17 cellular contexts compared by ENCODE assay signal in the genomic region with DNA sequence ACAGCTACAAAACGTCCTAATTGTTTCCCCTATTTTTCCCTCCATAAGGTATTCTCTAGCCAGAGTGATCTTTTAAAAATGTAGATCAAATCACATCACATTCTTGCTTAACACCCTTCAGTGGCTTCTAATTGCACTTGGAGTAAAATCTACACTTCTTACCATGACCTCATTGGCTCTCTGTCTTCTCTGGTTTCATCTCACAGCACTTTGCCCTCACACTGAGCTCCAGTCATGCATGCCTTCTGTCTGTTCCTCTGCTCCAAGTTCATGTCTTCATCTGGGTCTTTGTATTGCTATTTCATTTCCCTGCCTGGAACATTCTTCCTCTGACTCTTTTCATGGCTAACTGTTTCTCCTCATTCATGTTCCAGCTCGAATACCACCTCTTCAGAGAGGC.
DNase-seq lines count a peak whose midpoint lies in the region; ATAC-seq and TF ChIP-seq lines count a peak whose summit lies in the region.
"Had no signal": no experiment of that assay in that cellular context is flagged by ENCODE, and none has a peak within 500 bp of the region (broad histone marks: within the 10 kb centered on the region; RNA-seq: fewer than 3 reads in every experiment).

No MANE protein-coding gene starts in this region.

- H3K4me1 ChIP-seq in upper lobe of right lung: no peaks in the 10 kb centered on the region
- no peaks in the 10 kb centered on the region for H3K4me1 ChIP-seq in foreskin keratinocyte

- DNase-seq in NCI-H2171 treated with DMSO at 0.1 percent for 48 hours (lab: John Stamatoyannopoulos, UW) (peak; percentile 49), NCI-H2171 (lab: John Stamatoyannopoulos, UW) (no peak), upper lobe of right lung (no peak), foreskin keratinocyte (no peak), DMS53 treated with DMSO at 0.1 percent for 48 hours (lab: John Stamatoyannopoulos, UW; ENCODE audit: unreplicated experiment) (no peak), GF-D8 (lab: John Stamatoyannopoulos, UW) (no peak)
- DNase-seq: 8988T; activated naive CD4-positive, alpha-beta T cell treated with anti-CD3 and anti-CD28 coated beads, Interleukin-2, amount 10 ng/mL, durations not matched to agents 7 days and 5 days; brain microvascular endothelial cell; CD4-positive, alpha-beta T cell; effector CD4-positive, alpha-beta T cell; EL; foreskin fibroblast; H9 had no signal

- TF ChIP-seq CTCF in upper lobe of right lung (IDR thresholded peaks at IDR 0.05) (no peak), foreskin keratinocyte (conservative IDR thresholded peaks at IDR 0.05) (no peak)

- H3K4me3 ChIP-seq in upper lobe of right lung: no peak overlapping the region
- H3K4me3 ChIP-seq: skin epidermis had no signal

- H3K36me3 ChIP-seq in upper lobe of right lung: no peaks in the 10 kb centered on the region
- H3K36me3 ChIP-seq: brain microvascular endothelial cell had no signal

- ATAC-seq in HG02759 (IDR thresholded peaks at IDR 0.05; ENCODE audit: unreplicated experiment) (peak; percentile 83), HG03457 (IDR thresholded peaks at IDR 0.05; ENCODE audit: unreplicated experiment) (peak; percentile 52), upper lobe of right lung (no peak), foreskin keratinocyte (no peak)

- H3K27ac ChIP-seq in upper lobe of right lung: no peak overlapping the region
- no peak overlapping the region for H3K27ac ChIP-seq in foreskin keratinocyte
- H3K27ac ChIP-seq: brain microvascular endothelial cell, skin epidermis had no signal

- intact Hi-C loops in upper lobe of right lung (cut with DNase I): no loop called here

- H3K9me3 ChIP-seq in upper lobe of right lung: no peaks in the 10 kb centered on the region

- H3K27me3 ChIP-seq in upper lobe of right lung: no peaks in the 10 kb centered on the region
- H3K27me3 ChIP-seq in foreskin keratinocyte: no peaks in the 10 kb centered on the region
- H3K27me3 ChIP-seq: brain microvascular endothelial cell had no signal

Comparison
In these comparisons a context has a peak if more than half of its experiments do, and no peak if none do; other contexts are left out.
1. ATAC-seq: peak in HG02759 (single experiment) and HG03457 (single experiment); none in upper lobe of right lung (single experiment) and foreskin keratinocyte (single experiment).